ENCODE assay signal across 1 cellular context in the genomic region with DNA sequence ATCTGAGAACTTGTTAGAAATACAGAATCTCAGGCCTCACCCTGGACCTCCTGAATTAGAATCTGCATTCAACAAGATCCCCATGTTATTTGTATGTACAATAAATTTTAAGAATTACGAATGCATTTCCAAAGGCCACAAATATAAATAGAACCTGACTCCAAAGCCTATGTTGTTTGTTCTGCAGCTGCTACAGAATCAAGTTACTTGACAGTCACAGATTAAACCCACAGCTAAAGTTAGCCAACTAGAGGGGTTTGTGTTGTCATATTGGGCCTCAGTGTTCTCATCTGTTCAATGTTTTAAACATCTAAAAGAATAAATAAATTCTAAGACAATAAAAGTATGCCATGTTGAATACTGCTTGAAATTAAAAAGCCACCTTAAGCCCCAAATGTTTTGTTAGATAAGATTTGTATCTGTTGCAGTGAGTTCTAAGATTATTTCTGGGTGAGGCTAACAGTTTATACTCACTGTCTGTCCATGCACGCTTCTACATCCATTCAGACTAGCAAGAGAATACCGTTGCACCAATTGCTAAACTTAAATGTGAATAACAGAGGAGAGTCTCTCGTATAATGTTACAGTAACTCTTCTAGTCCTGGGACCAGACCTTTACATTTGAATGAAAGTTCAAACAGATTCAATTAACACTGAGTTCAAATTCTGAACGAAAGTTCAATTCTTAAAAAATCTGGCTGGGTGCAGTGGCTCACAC.
TF ChIP-seq lines count a peak whose summit lies in the region.

No MANE protein-coding gene starts in this region.

TF ChIP-seq in IMR-90, 13 proteins besides CTCF, POLR2A, EP300 and RAD21:
- TF ChIP-seq RCOR1 (IDR thresholded peaks at IDR 0.05; ENCODE audit: insufficient replicate concordance, low read length) = no peak
- TF ChIP-seq ELK1 (IDR thresholded peaks at IDR 0.05; ENCODE audit: borderline replicate concordance, low read depth, low read length) = no peak
- no peak for TF ChIP-seq NFE2L2 (IDR thresholded peaks at IDR 0.05; ENCODE audit: low read depth, low read length)
- TF ChIP-seq, protein P1, sequence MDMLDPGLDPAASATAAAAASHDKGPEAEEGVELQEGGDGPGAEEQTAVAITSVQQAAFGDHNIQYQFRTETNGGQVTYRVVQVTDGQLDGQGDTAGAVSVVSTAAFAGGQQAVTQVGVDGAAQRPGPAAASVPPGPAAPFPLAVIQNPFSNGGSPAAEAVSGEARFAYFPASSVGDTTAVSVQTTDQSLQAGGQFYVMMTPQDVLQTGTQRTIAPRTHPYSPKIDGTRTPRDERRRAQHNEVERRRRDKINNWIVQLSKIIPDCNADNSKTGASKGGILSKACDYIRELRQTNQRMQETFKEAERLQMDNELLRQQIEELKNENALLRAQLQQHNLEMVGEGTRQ (IDR thresholded peaks at IDR 0.05; ENCODE audit: low read depth, low read length) = no peak
- TF ChIP-seq BHLHE40 (IDR thresholded peaks at IDR 0.05; ENCODE audit: low read depth, low read length) = no peak
- no peak for TF ChIP-seq MAFK (IDR thresholded peaks at IDR 0.05; ENCODE audit: low read depth, low read length)
- TF ChIP-seq FOS (IDR thresholded peaks at IDR 0.05; ENCODE audit: low read depth, low read length) = no peak
- no peak for TF ChIP-seq CEBPB (IDR thresholded peaks at IDR 0.05; ENCODE audit: low read depth, low read length)
- no peak for TF ChIP-seq SMC3 (IDR thresholded peaks at IDR 0.05; ENCODE audit: low read depth, low read length)
- no peak for TF ChIP-seq RFX5 (IDR thresholded peaks at IDR 0.05; ENCODE audit: low read depth, low read length)
- no peak for TF ChIP-seq MXI1 (IDR thresholded peaks at IDR 0.05; ENCODE audit: borderline replicate concordance, low read depth, low read length)
- no peak for TF ChIP-seq MAZ (IDR thresholded peaks at IDR 0.05; ENCODE audit: borderline replicate concordance, low read depth, low read length)
- TF ChIP-seq CHD1 (IDR thresholded peaks at IDR 0.05; ENCODE audit: low read depth, low read length) = no peak
